ENCODE assay signal across 12 cellular contexts in genomic region chr11:9823439-9823838, GRCh38.
"Had no signal": no experiment of that assay in that cellular context is flagged by ENCODE, and none has a peak within 500 bp of the region (broad histone marks: within the 10 kb centered on the region; RNA-seq: fewer than 3 reads in every experiment).

No MANE protein-coding gene starts in this region.

- H3K4me1 Mint-ChIP-seq: activated CD4-positive, alpha-beta memory T cell treated with anti-CD3 and anti-CD28 coated beads, Interleukin-2, amount 10 ng/mL, durations not matched to agents 7 days and 5 days; activated naive CD8-positive, alpha-beta T cell treated with anti-CD3 and anti-CD28 coated beads, Interleukin-2, amount 10 ng/mL, durations not matched to agents 7 days and 5 days; naive B cell had no signal

- ATAC-seq: gastroesophageal sphincter, sciatic nerve had no signal

- H3K27ac ChIP-seq: gastroesophageal sphincter had no signal

- H3K27me3 Mint-ChIP-seq: activated CD4-positive, alpha-beta memory T cell treated with anti-CD3 and anti-CD28 coated beads, Interleukin-2, amount 10 ng/mL, durations not matched to agents 7 days and 5 days; activated naive CD8-positive, alpha-beta T cell treated with anti-CD3 and anti-CD28 coated beads, Interleukin-2, amount 10 ng/mL, durations not matched to agents 7 days and 5 days; naive B cell had no signal

- H3K27me3 ChIP-seq: gastroesophageal sphincter had no signal

- H3K4me3 ChIP-seq: gastroesophageal sphincter had no signal

- FAIRE-seq: colon had no signal

- H3K9me3 Mint-ChIP-seq: activated CD4-positive, alpha-beta memory T cell treated with anti-CD3 and anti-CD28 coated beads, Interleukin-2, amount 10 ng/mL, durations not matched to agents 7 days and 5 days; activated naive CD8-positive, alpha-beta T cell treated with anti-CD3 and anti-CD28 coated beads, Interleukin-2, amount 10 ng/mL, durations not matched to agents 7 days and 5 days; naive B cell had no signal

- H3K4me3 Mint-ChIP-seq: activated CD4-positive, alpha-beta memory T cell treated with anti-CD3 and anti-CD28 coated beads, Interleukin-2, amount 10 ng/mL, durations not matched to agents 7 days and 5 days; activated naive CD8-positive, alpha-beta T cell treated with anti-CD3 and anti-CD28 coated beads, Interleukin-2, amount 10 ng/mL, durations not matched to agents 7 days and 5 days; naive B cell had no signal

- DNase-seq: activated CD4-positive, alpha-beta memory T cell treated with anti-CD3 and anti-CD28 coated beads, Interleukin-2, amount 10 ng/mL, durations not matched to agents 7 days and 5 days; activated CD4-positive, alpha-beta T cell treated with anti-CD3 and anti-CD28 coated beads for 1 hour; activated naive CD8-positive, alpha-beta T cell treated with anti-CD3 and anti-CD28 coated beads, Interleukin-2, amount 10 ng/mL, durations not matched to agents 7 days and 5 days; aorta; naive B cell; occipital lobe; stimulated activated CD4-positive, alpha-beta T cell treated with anti-CD3 and anti-CD28 coated beads, Interleukin-2, amount 100 ng/mL, for 24 hours; stimulated activated naive CD4-positive, alpha-beta T cell; trophoblast cell had no signal

- H3K9me3 ChIP-seq: gastroesophageal sphincter had no signal

- H3K27ac Mint-ChIP-seq: activated CD4-positive, alpha-beta memory T cell treated with anti-CD3 and anti-CD28 coated beads, Interleukin-2, amount 10 ng/mL, durations not matched to agents 7 days and 5 days; activated naive CD8-positive, alpha-beta T cell treated with anti-CD3 and anti-CD28 coated beads, Interleukin-2, amount 10 ng/mL, durations not matched to agents 7 days and 5 days had no signal
